In genomic region chr10:130769146-130770017, GRCh38 we compare ENCODE assay signal across 26 cellular contexts.
"Had no signal": no experiment of that assay in that cellular context is flagged by ENCODE, and none has a peak within 500 bp of the region (broad histone marks: within the 10 kb centered on the region; RNA-seq: fewer than 3 reads in every experiment).

No MANE protein-coding gene starts in this region.

- DNase-seq: cerebellar nuclear complex; cortex of kidney; effector memory CD8-positive, alpha-beta T cell; erythroblast; esophagus squamous epithelium; foreskin melanocyte; glutamatergic neuron; heart right ventricle; hippocampal formation; immature natural killer cell; mesenchymal stem cell; midbrain; naive thymus-derived CD8-positive, alpha-beta T cell; nucleus accumbens; right cardiac atrium; stimulated activated CD4-positive, alpha-beta T cell treated with anti-CD3 and anti-CD28 coated beads, Interleukin-15, amount 100 ng/mL, for 24 hours; stimulated activated CD4-positive, alpha-beta T cell treated with anti-CD3 and anti-CD28 coated beads, Interleukin-2, amount 100 ng/mL, for 48 hours; stimulated activated naive B cell treated with anti-CD40 and anti-IgM and Interleukin-4, amounts not matched to agents 10 μg/mL and 1 μg/mL and 100 μg/mL, for 72 hours; transverse colon had no signal

- H3K27me3 ChIP-seq: neural progenitor cell, transverse colon, vagina had no signal

- H3K36me3 ChIP-seq: esophagus squamous epithelium, heart right ventricle, neural progenitor cell, suprapubic skin, transverse colon, vagina had no signal

- H3K4me1 ChIP-seq: esophagus squamous epithelium, heart right ventricle, psoas muscle, suprapubic skin, transverse colon, vagina had no signal

- H3K4me2 ChIP-seq: neural progenitor cell had no signal

- H3K27ac Mint-ChIP-seq: effector memory CD8-positive, alpha-beta T cell; immature natural killer cell; naive thymus-derived CD8-positive, alpha-beta T cell; neural progenitor cell; stimulated activated naive B cell treated with anti-CD40 and anti-IgM and Interleukin-4, amounts not matched to agents 10 μg/mL and 1 μg/mL and 100 μg/mL, for 72 hours; stimulated activated naive CD8-positive, alpha-beta T cell treated with anti-CD3 and anti-CD28 coated beads, Interleukin-15, Interleukin-2, amounts not matched to agents 100 ng/mL and 50 ng/mL, for 24 hours had no signal

- H3K27ac ChIP-seq: esophagus squamous epithelium, heart right ventricle, neural progenitor cell, psoas muscle, skin epidermis, suprapubic skin, transverse colon, vagina had no signal

- H3K4me3 ChIP-seq: esophagus squamous epithelium, heart right ventricle, neural progenitor cell, psoas muscle, skin epidermis, suprapubic skin, transverse colon, vagina had no signal

- H3K4me3 Mint-ChIP-seq: effector memory CD8-positive, alpha-beta T cell; immature natural killer cell; naive thymus-derived CD8-positive, alpha-beta T cell; neural progenitor cell; stimulated activated naive B cell treated with anti-CD40 and anti-IgM and Interleukin-4, amounts not matched to agents 10 μg/mL and 1 μg/mL and 100 μg/mL, for 72 hours; stimulated activated naive CD8-positive, alpha-beta T cell treated with anti-CD3 and anti-CD28 coated beads, Interleukin-15, Interleukin-2, amounts not matched to agents 100 ng/mL and 50 ng/mL, for 24 hours had no signal

- H2AFZ ChIP-seq: neural progenitor cell had no signal

- ATAC-seq: effector memory CD8-positive, alpha-beta T cell; heart right ventricle; left lobe of liver; naive thymus-derived CD8-positive, alpha-beta T cell; psoas muscle had no signal

- H3K4me1 Mint-ChIP-seq: immature natural killer cell; stimulated activated naive B cell treated with anti-CD40 and anti-IgM and Interleukin-4, amounts not matched to agents 10 μg/mL and 1 μg/mL and 100 μg/mL, for 72 hours had no signal

- H3K36me3 Mint-ChIP-seq: immature natural killer cell had no signal

- H3K9me3 ChIP-seq: psoas muscle, transverse colon, vagina had no signal

- H3K9ac ChIP-seq: neural progenitor cell had no signal
